In genomic region chr9:116342071-116342470, GRCh38 we compare ENCODE assay signal across 1 cellular context.
TF ChIP-seq lines count a peak whose summit lies in the region.

No MANE protein-coding gene starts in this region.

TF ChIP-seq in HepG2, 621 proteins besides CTCF, POLR2A, EP300 and RAD21 (continued from another document):
- no peak for TF ChIP-seq TFDP2 (CRISPR knock-in tag; IDR thresholded peaks at IDR 0.05)
- peak; percentile 36; the same call in 1 of the 2 replicates for TF ChIP-seq TGIF2 (CRISPR knock-in tag; IDR thresholded peaks at IDR 0.05)
- no peak for TF ChIP-seq ZFP36L2 (CRISPR knock-in tag; IDR thresholded peaks at IDR 0.05)
- no peak for TF ChIP-seq ATF7-NPFF (CRISPR knock-in tag; IDR thresholded peaks at IDR 0.05; ENCODE audit: low read depth)
- no peak for TF ChIP-seq LRRFIP1 (CRISPR knock-in tag; conservative IDR thresholded peaks at IDR 0.05)
- TF ChIP-seq ZBED4 (CRISPR knock-in tag; IDR thresholded peaks at IDR 0.05; ENCODE audit: borderline replicate concordance) = no peak
- no peak for TF ChIP-seq CBFB (CRISPR knock-in tag; IDR thresholded peaks at IDR 0.05)
- TF ChIP-seq REL (CRISPR knock-in tag; conservative IDR thresholded peaks at IDR 0.05) = no peak
- TF ChIP-seq ZNF10 (CRISPR knock-in tag; IDR thresholded peaks at IDR 0.05; ENCODE audit: borderline replicate concordance, low read depth) = no peak
- no peak for TF ChIP-seq CSRNP2 (CRISPR knock-in tag; conservative IDR thresholded peaks at IDR 0.05; ENCODE audit: low read depth)
- no peak for TF ChIP-seq ISL2 (CRISPR knock-in tag; IDR thresholded peaks at IDR 0.05)
- TF ChIP-seq TFAP4 (IDR thresholded peaks at IDR 0.05; ENCODE audit: borderline replicate concordance, low read depth) = peak; percentile 30; the same call in 1 of the 2 replicates
- TF ChIP-seq RXRA (CRISPR knock-in tag; IDR thresholded peaks at IDR 0.05) = no peak
- no peak for TF ChIP-seq ZNF234 (CRISPR knock-in tag; conservative IDR thresholded peaks at IDR 0.05)
- TF ChIP-seq PRMT3 (CRISPR knock-in tag; IDR thresholded peaks at IDR 0.05; ENCODE audit: borderline replicate concordance, low read depth) = no peak
- no peak for TF ChIP-seq PHB2 (IDR thresholded peaks at IDR 0.05; ENCODE audit: partially characterized antibody)
- no peak for TF ChIP-seq ZNF530 (CRISPR knock-in tag; IDR thresholded peaks at IDR 0.05; ENCODE audit: low read depth)
- TF ChIP-seq ZNF569 (CRISPR knock-in tag; IDR thresholded peaks at IDR 0.05; ENCODE audit: borderline replicate concordance) = no peak
- no peak for TF ChIP-seq ZNF740 (CRISPR knock-in tag; IDR thresholded peaks at IDR 0.05)
- TF ChIP-seq ARNT (IDR thresholded peaks at IDR 0.05) = no peak
- no peak for TF ChIP-seq ZNF652 (CRISPR knock-in tag; IDR thresholded peaks at IDR 0.05; ENCODE audit: borderline replicate concordance, low read depth)
- TF ChIP-seq E2F5 (CRISPR knock-in tag; conservative IDR thresholded peaks at IDR 0.05) = no peak
- TF ChIP-seq STAG1 (CRISPR knock-in tag; IDR thresholded peaks at IDR 0.05) = no peak
- TF ChIP-seq POLR2AphosphoS5 (IDR thresholded peaks at IDR 0.05; ENCODE audit: low read depth, low read length) = no peak
- TF ChIP-seq PRPF4 (IDR thresholded peaks at IDR 0.05; ENCODE audit: low read depth, low read length, poor library complexity, severe bottlenecking) = no peak
- no peak for TF ChIP-seq ZNF136 (CRISPR knock-in tag; IDR thresholded peaks at IDR 0.05; ENCODE audit: low read depth)
